ENCODE assay signal across 7 cellular contexts in genomic region chr10:49114718-49115014, GRCh38. TPM values are rescaled to one million over a fixed set of nuclear protein-coding genes. Genes with fewer than 3 reads are reported as not detected.
DNase-seq lines count a peak whose midpoint lies in the region; ATAC-seq and TF ChIP-seq lines count a peak whose summit lies in the region.

No MANE protein-coding gene starts in this region.

- H3K36me3 ChIP-seq in RWPE2 (ENCODE audit: low read depth) = no peaks in the 10 kb centered on the region
- H3K36me3 ChIP-seq in lung (ENCODE audit: control insufficient read depth in 2 of 2, insufficient read depth in 2 of 2, low read length in 2 of 2) = no peaks in the 10 kb centered on the region
- no peaks in the 10 kb centered on the region for H3K36me3 ChIP-seq in suprapubic skin

- H3K27me3 ChIP-seq in RWPE2 (ENCODE audit: insufficient read depth, poor library complexity, severe bottlenecking) = peaks cover 34% of the 10 kb centered on the region
- H3K27me3 ChIP-seq in lung (ENCODE audit: control insufficient read depth, insufficient read depth) = no peaks in the 10 kb centered on the region
- H3K27me3 ChIP-seq in suprapubic skin = no peaks in the 10 kb centered on the region

- 51 to 57% methylated on average over 9 of the region's 9 CpGs for WGBS in lung, 2 donors
- 14% methylated on average over 9 of the region's 9 CpGs for WGBS in suprapubic skin

- DNase-seq in RWPE2 (ENCODE audit: low spot score) = no peak
- DNase-seq in coronary artery (ENCODE audit: low spot score) = no peak
- no peak for DNase-seq in lung (ENCODE audit: low spot score)
- no peak for DNase-seq in suprapubic skin (ENCODE audit: low spot score in 2 of 2)

- H3K4me1 ChIP-seq in RWPE2 (ENCODE audit: insufficient read depth, poor library complexity, severe bottlenecking) (no peaks in the 10 kb centered on the region), lung (ENCODE audit: control insufficient read depth in 2 of 2, insufficient read depth in 2 of 2, low read length in 2 of 2) (peaks cover 3 to 12% of the 10 kb centered on the region in 2 donors), suprapubic skin (peaks cover 31% of the 10 kb centered on the region)

- H3K27ac ChIP-seq in RWPE2 (ENCODE audit: poor library complexity, severe bottlenecking) = no peak overlapping the region
- H3K27ac ChIP-seq in coronary artery = peak overlapping the region; percentile 84 to 97
- peak overlapping the region; percentile 81 to 84 for H3K27ac ChIP-seq in lung (ENCODE audit: low read depth in 1 of 2, low read length in 1 of 2)
- peak overlapping the region; percentile 68 for H3K27ac ChIP-seq in suprapubic skin

- TF ChIP-seq CTCF in RWPE2 (IDR thresholded peaks at IDR 0.05; ENCODE audit: poor library complexity, severe bottlenecking) (no peak), coronary artery (IDR thresholded peaks at IDR 0.05) (no peak), lung (IDR thresholded peaks at IDR 0.05; ENCODE audit: control extremely low read depth, extremely low read depth) (no peak), suprapubic skin (IDR thresholded peaks at IDR 0.05) (no peak)

- no peak for TF ChIP-seq POLR2A in suprapubic skin (IDR thresholded peaks at IDR 0.05)

- H3K4me3 ChIP-seq in RWPE2 (ENCODE audit: severe bottlenecking) = peak overlapping the region; percentile 15
- peak overlapping the region; percentile 93 for H3K4me3 ChIP-seq in coronary artery
- H3K4me3 ChIP-seq in lung = peak overlapping the region; percentile 43
- peak overlapping the region; percentile 64 for H3K4me3 ChIP-seq in suprapubic skin

- TF ChIP-seq EP300 in suprapubic skin (IDR thresholded peaks at IDR 0.05) = no peak

- no peaks in the 10 kb centered on the region for H3K9me3 ChIP-seq in RWPE2 (ENCODE audit: severe bottlenecking)
- H3K9me3 ChIP-seq in lung (ENCODE audit: control insufficient read depth in 2 of 2, insufficient read depth in 1 of 2, low read length in 1 of 2) = no peaks in the 10 kb centered on the region
- H3K9me3 ChIP-seq in suprapubic skin = no peaks in the 10 kb centered on the region

- ATAC-seq in RWPE2 (ENCODE audit: low read depth) (no peak), lung (ENCODE audit: insufficient read depth, low FRiP score) (no peak), GM21447 (IDR thresholded peaks at IDR 0.05; ENCODE audit: unreplicated experiment) (no peak), GM19035 (IDR thresholded peaks at IDR 0.05; ENCODE audit: unreplicated experiment) (no peak), HG03196 (IDR thresholded peaks at IDR 0.05; ENCODE audit: unreplicated experiment) (no peak)

RNA-seq across cellular contexts. Expression of gene VSTM4, which starts 0.7 kb away (rescaled TPM):
- total RNA-seq in lung (10 to 100 TPM; 10.9 to 49.4 TPM), suprapubic skin (1 to 10 TPM; 4.0 to 6.0 (median 4.6) TPM)
- 1 to 10 TPM; 2.9 to 3.4 TPM for polyA plus RNA-seq in lung

RNA-seq across cellular contexts. Expression of gene FAM170B, which starts 19.2 kb away (rescaled TPM):
- under 1 TPM in 1 of 2 donors, not detected in 1; 0.34 TPM for total RNA-seq in lung
- under 1 TPM in 1 of 2 donors, not detected in 1; 0.13 TPM for polyA plus RNA-seq in lung
- not detected for total RNA-seq in suprapubic skin

Comparison
In these comparisons a context has a peak if more than half of its experiments do, and no peak if none do; other contexts are left out.
1. H3K4me3 ChIP-seq: peak in every context shown above with its lines; median percentile 93 in coronary artery; 64 in suprapubic skin; 43 in lung; 15 in RWPE2.